Comparison of ENCODE assay signal across 16 cellular contexts in the genomic region with DNA sequence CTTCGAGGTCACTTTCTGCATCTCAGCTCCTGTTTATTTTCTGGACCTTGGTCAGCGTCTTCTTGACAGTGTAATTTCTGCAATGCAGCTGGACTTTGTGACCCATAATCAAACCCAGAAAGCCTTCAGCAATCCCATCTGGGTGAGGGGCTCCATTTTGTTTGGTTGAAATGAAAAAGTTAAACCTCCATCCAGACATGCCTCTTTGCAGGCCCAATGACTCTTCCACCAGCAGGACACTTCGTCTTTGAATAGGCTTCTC.
"Had no signal": no experiment of that assay in that cellular context is flagged by ENCODE, and none has a peak within 500 bp of the region (broad histone marks: within the 10 kb centered on the region; RNA-seq: fewer than 3 reads in every experiment).

No MANE protein-coding gene starts in this region.

- DNase-seq: activated CD4-positive, alpha-beta T cell treated with anti-CD3 and anti-CD28 coated beads, Interleukin-2, amount 50 U/mL, for 1 hour; activated naive CD4-positive, alpha-beta T cell treated with Interleukin-2 at 50 U/mL for 16 hours; activated T-cell treated with anti-CD3 and anti-CD28 coated beads, Interleukin-2, amount 50 U/mL, for 72 hours; effector memory CD4-positive, alpha-beta T cell; foreskin keratinocyte; glutamatergic neuron; midbrain; stimulated activated CD4-positive, alpha-beta T cell treated with anti-CD3 and anti-CD28 coated beads, Interleukin-2, amount 100 ng/mL, for 48 hours; stimulated activated naive B cell treated with anti-CD40 and anti-IgM and Interleukin-4, amounts not matched to agents 10 μg/mL and 1 μg/mL and 100 μg/mL, for 72 hours; T-cell; T-helper 9 cell; transverse colon had no signal

- H3K4me1 ChIP-seq: ascending aorta, breast epithelium, foreskin keratinocyte, parathyroid adenoma had no signal

- H3K9me3 ChIP-seq: ascending aorta, breast epithelium, transverse colon had no signal

- H3K9ac ChIP-seq: parathyroid adenoma had no signal

- H3K4me3 ChIP-seq: ascending aorta, breast epithelium, transverse colon had no signal

- H3K27ac ChIP-seq: ascending aorta, breast epithelium, foreskin keratinocyte, parathyroid adenoma had no signal

- H3K27me3 Mint-ChIP-seq: dendritic cell treated with granulocyte-macrophage colony-stimulating factor and Interleukin-4, amounts not matched to agents 40 ng/mL and 50 ng/mL, for 4 days; stimulated activated naive B cell treated with anti-CD40 and anti-IgM and Interleukin-4, amounts not matched to agents 10 μg/mL and 1 μg/mL and 100 μg/mL, for 72 hours; T-cell had no signal

- H3K79me2 ChIP-seq: parathyroid adenoma had no signal

- H2AFZ ChIP-seq: parathyroid adenoma had no signal

- ATAC-seq: foreskin keratinocyte; stimulated activated naive B cell treated with anti-CD40 and anti-IgM and Interleukin-4, amounts not matched to agents 10 μg/mL and 1 μg/mL and 100 μg/mL, for 72 hours; T-cell had no signal

- H3K27me3 ChIP-seq: ascending aorta, breast epithelium, foreskin keratinocyte, transverse colon had no signal

- H3K27ac Mint-ChIP-seq: dendritic cell treated with granulocyte-macrophage colony-stimulating factor and Interleukin-4, amounts not matched to agents 40 ng/mL and 50 ng/mL, for 4 days; stimulated activated naive B cell treated with anti-CD40 and anti-IgM and Interleukin-4, amounts not matched to agents 10 μg/mL and 1 μg/mL and 100 μg/mL, for 72 hours had no signal

- H3K4me3 Mint-ChIP-seq: dendritic cell treated with granulocyte-macrophage colony-stimulating factor and Interleukin-4, amounts not matched to agents 40 ng/mL and 50 ng/mL, for 4 days; stimulated activated naive B cell treated with anti-CD40 and anti-IgM and Interleukin-4, amounts not matched to agents 10 μg/mL and 1 μg/mL and 100 μg/mL, for 72 hours; T-cell had no signal

- H3K36me3 ChIP-seq: ascending aorta, breast epithelium, transverse colon had no signal
